In the genomic region with DNA sequence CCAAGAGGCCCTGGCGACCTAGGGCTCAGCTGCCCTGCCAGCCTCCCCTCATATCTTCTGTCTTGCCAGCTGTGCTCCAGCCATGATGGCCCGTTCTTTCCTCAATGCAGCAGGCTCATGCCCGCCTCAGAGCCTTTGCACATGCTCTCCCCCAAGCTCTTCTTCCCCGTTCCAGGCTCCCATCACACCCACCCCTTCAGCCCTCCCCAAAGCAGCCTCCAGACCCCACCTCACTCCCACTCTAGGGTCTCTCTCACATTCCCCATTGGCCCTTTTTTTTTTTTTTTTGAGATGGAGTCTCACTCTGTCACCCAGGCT, we compare ENCODE assay signal across 18 cellular contexts. TPM values are rescaled to one million over a fixed set of nuclear protein-coding genes. Genes with fewer than 3 reads are reported as not detected.
DNase-seq lines count a peak whose midpoint lies in the region; ATAC-seq, FAIRE-seq and TF ChIP-seq lines count a peak whose summit lies in the region.
"Had no signal": no experiment of that assay in that cellular context is flagged by ENCODE, and none has a peak within 500 bp of the region (broad histone marks: within the 10 kb centered on the region; RNA-seq: fewer than 3 reads in every experiment).

No MANE protein-coding gene starts in this region.

- POLR2A ChIA-PET in OCI-LY7 (lab: Charles Lee), result no interaction called here

- H4K20me1 ChIP-seq in OCI-LY7 (ENCODE audit: insufficient read depth, low read length), result no peaks in the 10 kb centered on the region

- no peaks in the 10 kb centered on the region for H3K27me3 Mint-ChIP-seq in endodermal cell (ENCODE audit: insufficient read depth)
- peaks cover 6% of the 10 kb centered on the region for H3K27me3 Mint-ChIP-seq in activated naive CD8-positive, alpha-beta T cell treated with anti-CD3 and anti-CD28 coated beads, Interleukin-2, amount 50 U/mL, for 24 hours

- H3K27ac ChIP-seq in 22Rv1 (no peak overlapping the region), C4-2B (no peak overlapping the region), OCI-LY7 (ENCODE audit: low read depth, low read length, poor library complexity, severe bottlenecking) (no peak overlapping the region), endodermal cell (ENCODE audit: low read depth, low read length) (no peak overlapping the region)
- H3K27ac ChIP-seq: BLaER1 treated with 17β-estradiol and CSF1 and Interleukin-3, amounts not matched to agents 10 nM and 100 nM had no signal

- no peak for FAIRE-seq in HTR-8/SVneo (lab: Jason Lieb, UNC)
- FAIRE-seq: GM12892, RCC 7860 had no signal

- no peaks in the 10 kb centered on the region for H3K27me3 ChIP-seq in endodermal cell (ENCODE audit: control insufficient read depth, insufficient read depth, low read length, poor library complexity, severe bottlenecking)
- H3K27me3 ChIP-seq: BLaER1 treated with 17β-estradiol and CSF1 and Interleukin-3, amounts not matched to agents 10 nM and 100 nM; MG63 had no signal

- 60 to 84% methylated on average over 1 to 4 of the region's 4 CpGs for WGBS in endodermal cell (ENCODE audit: insufficient coverage in 1 of 2, insufficient read length in 1 of 2), 2 experiments

- no peaks in the 10 kb centered on the region for H3K9me2 ChIP-seq in OCI-LY7 (ENCODE audit: insufficient read depth, low read length)

- no TSS peak for BruUV-seq in OCI-LY7 (replicated peaks; lab: Mats Ljungman, UMichigan)

- H3K4me2 ChIP-seq in OCI-LY7 (ENCODE audit: low read length), result no peak overlapping the region
- H3K4me2 ChIP-seq: BLaER1 treated with 17β-estradiol and CSF1 and Interleukin-3, amounts not matched to agents 10 nM and 100 nM had no signal

- peak overlapping the region; percentile 68 for H3K27ac Mint-ChIP-seq in endodermal cell
- no peak overlapping the region for H3K27ac Mint-ChIP-seq in activated naive CD8-positive, alpha-beta T cell treated with anti-CD3 and anti-CD28 coated beads, Interleukin-2, amount 50 U/mL, for 24 hours
- H3K27ac Mint-ChIP-seq: CD8-positive, alpha-beta T cell had no signal

- H3K36me3 ChIP-seq in OCI-LY7 (ENCODE audit: insufficient read depth, low read length), result no peaks in the 10 kb centered on the region
- no peaks in the 10 kb centered on the region for H3K36me3 ChIP-seq in endodermal cell (ENCODE audit: control insufficient read depth, insufficient read depth, low read length)
- H3K36me3 ChIP-seq: MG63 had no signal

- no peak for ATAC-seq in activated naive CD8-positive, alpha-beta T cell treated with anti-CD3 and anti-CD28 coated beads, Interleukin-2, amount 50 U/mL, for 24 hours
- ATAC-seq: CD8-positive, alpha-beta T cell had no signal

- CTCF ChIA-PET in OCI-LY7 (lab: Charles Lee; ENCODE audit: unreplicated experiment), result interaction anchor here (0.8 kb wide), 1 partner anchor 8 kb away, joined by 3 read pairs; no protein-coding TSS in a partner anchor

- no peak overlapping the region for H3K4me3 Mint-ChIP-seq in endodermal cell
- no peak overlapping the region for H3K4me3 Mint-ChIP-seq in activated naive CD8-positive, alpha-beta T cell treated with anti-CD3 and anti-CD28 coated beads, Interleukin-2, amount 50 U/mL, for 24 hours
- H3K4me3 Mint-ChIP-seq: CD8-positive, alpha-beta T cell had no signal

- intact Hi-C loops in OCI-LY7 (cut with micrococcal nuclease; ENCODE audit: unreplicated experiment), result no loop called here

- DNase-seq in OCI-LY7 (ENCODE audit: low spot score) (no peak), endodermal cell (no peak), cerebellar cortex (ENCODE audit: low spot score) (no peak), HTR-8/SVneo (ENCODE audit: insufficient read length, low spot score) (no peak)
- no peak for DNase-seq in activated naive CD8-positive, alpha-beta T cell treated with anti-CD3 and anti-CD28 coated beads, Interleukin-2, amount 50 U/mL, for 24 hours
- DNase-seq: DMS153, NCI-H1048, NCI-H1417 treated with DMSO at 0.1 percent for 48 hours, NCI-H187 treated with DMSO at 0.1 percent for 48 hours, NCI-H510A treated with DMSO at 0.1 percent for 48 hours, NCI-H748 treated with DMSO at 0.1 percent for 48 hours had no signal

- H3K79me2 ChIP-seq in OCI-LY7 (ENCODE audit: insufficient read depth, low read depth, low read length), result no peaks in the 10 kb centered on the region

- peak; percentile 49 for TF ChIP-seq CTCF in 22Rv1 (IDR thresholded peaks at IDR 0.05)
- peak; percentile 24 for TF ChIP-seq CTCF in C4-2B (conservative IDR thresholded peaks at IDR 0.05)
- 0 out of 2 replicates have a peak, but pooled peaks have one; percentile 4 for TF ChIP-seq CTCF in OCI-LY7 (conservative IDR thresholded peaks at IDR 0.05; ENCODE audit: low read length)
- TF ChIP-seq CTCF in endodermal cell (conservative IDR thresholded peaks at IDR 0.05), result peak; percentile 27

- no peak overlapping the region for H3K4me3 ChIP-seq in OCI-LY7 (ENCODE audit: low read depth, low read length, poor library complexity, severe bottlenecking)
- H3K4me3 ChIP-seq in endodermal cell (ENCODE audit: low read length), result no peak overlapping the region
- H3K4me3 ChIP-seq: BLaER1 treated with 17β-estradiol and CSF1 and Interleukin-3, amounts not matched to agents 10 nM and 100 nM; MG63 had no signal

- H3K9me3 Mint-ChIP-seq in endodermal cell, result no peaks in the 10 kb centered on the region
- H3K9me3 Mint-ChIP-seq in activated naive CD8-positive, alpha-beta T cell treated with anti-CD3 and anti-CD28 coated beads, Interleukin-2, amount 50 U/mL, for 24 hours, result no peaks in the 10 kb centered on the region
- H3K9me3 Mint-ChIP-seq: CD8-positive, alpha-beta T cell had no signal

- peaks cover 15% of the 10 kb centered on the region for H3K36me3 Mint-ChIP-seq in endodermal cell (ENCODE audit: low read depth)
- H3K36me3 Mint-ChIP-seq in activated naive CD8-positive, alpha-beta T cell treated with anti-CD3 and anti-CD28 coated beads, Interleukin-2, amount 50 U/mL, for 24 hours (ENCODE audit: low read depth), result no peaks in the 10 kb centered on the region
- H3K36me3 Mint-ChIP-seq: CD8-positive, alpha-beta T cell had no signal

- H3K4me1 ChIP-seq in OCI-LY7 (ENCODE audit: insufficient read depth, low read length, poor library complexity, severe bottlenecking), result no peaks in the 10 kb centered on the region
- H3K4me1 ChIP-seq in endodermal cell (ENCODE audit: control insufficient read depth, insufficient read depth, low read length), result no peaks in the 10 kb centered on the region

- H3K9me3 ChIP-seq in OCI-LY7 (ENCODE audit: low read length), result no peaks in the 10 kb centered on the region
- H3K9me3 ChIP-seq in endodermal cell (ENCODE audit: control insufficient read depth, low read length), result no peaks in the 10 kb centered on the region
- H3K9me3 ChIP-seq: BLaER1 treated with 17β-estradiol and CSF1 and Interleukin-3, amounts not matched to agents 10 nM and 100 nM; MG63 had no signal

- no peak overlapping the region for H2AFZ ChIP-seq in OCI-LY7 (ENCODE audit: low read length)

- H3K4me1 Mint-ChIP-seq in endodermal cell, result peaks cover 3% of the 10 kb centered on the region
- H3K4me1 Mint-ChIP-seq in activated naive CD8-positive, alpha-beta T cell treated with anti-CD3 and anti-CD28 coated beads, Interleukin-2, amount 50 U/mL, for 24 hours, result peaks cover 7% of the 10 kb centered on the region

- no peak overlapping the region for H3K9ac ChIP-seq in endodermal cell (ENCODE audit: extremely low read depth, low read length, poor library complexity, severe bottlenecking)
- H3K9ac ChIP-seq: BLaER1 treated with 17β-estradiol and CSF1 and Interleukin-3, amounts not matched to agents 10 nM and 100 nM had no signal

RNA-seq across cellular contexts. Expression of a gene that starts 29.9 kb away (rescaled TPM):
- 3.1 and 9.3 TPM in 2 replicates for total RNA-seq in OCI-LY7 (2014; rRNA removed; shearing (Covaris generic))
- total RNA-seq in OCI-LY7 (2022) (33.0 and 33.3 TPM in 2 replicates), endodermal cell (1 to 10 TPM in 1 of 2 donors, under 1 TPM in 1; 0.69 to 1.0 TPM)
- polyA plus RNA-seq in endodermal cell (2013, experiment 1 of 2), result 28.4 TPM
- polyA plus RNA-seq in endodermal cell (2013, experiment 2 of 2), result 21.8 TPM

RNA-seq across cellular contexts. Expression of a gene that starts 46.1 kb away (rescaled TPM):
- 0.73 and 0.77 TPM in 2 replicates for total RNA-seq in OCI-LY7 (2014; rRNA removed; shearing (Covaris generic))
- total RNA-seq in OCI-LY7 (2022) (1.1 and 1.3 TPM in 2 replicates), endodermal cell (10 to 100 TPM; 21.6 to 38.7 TPM)
- 25.2 TPM for polyA plus RNA-seq in endodermal cell (2013, experiment 1 of 2)
- 21.7 TPM for polyA plus RNA-seq in endodermal cell (2013, experiment 2 of 2)

RNA-seq across cellular contexts. Expression of a gene that starts 52.1 kb away (rescaled TPM):
- 18.5 and 29.3 TPM in 2 replicates for total RNA-seq in OCI-LY7 (2014; rRNA removed; shearing (Covaris generic))
- total RNA-seq in OCI-LY7 (2022), result 14.5 and 16.6 TPM in 2 replicates
- 10 to 100 TPM; 20.9 to 22.1 TPM for total RNA-seq in endodermal cell
- 21.0 TPM for polyA plus RNA-seq in endodermal cell (2013, experiment 1 of 2)
- polyA plus RNA-seq in endodermal cell (2013, experiment 2 of 2), result 18.5 TPM

Comparison
In these comparisons a context has a peak if more than half of its experiments do, and no peak if none do; other contexts are left out.
1. RNA of a gene that starts 46.1 kb away (total RNA-seq): 21.6 to 38.7 TPM in endodermal cell; 0.73 to 1.3 TPM in OCI-LY7; every median in the first group is over 4 times any median in the second.
2. Peak in every context shown above with its lines, with median percentiles within 50 percentile points of each other: CTCF ChIP-seq.